Comparison of ENCODE assay signal across 11 cellular contexts in the genomic region with DNA sequence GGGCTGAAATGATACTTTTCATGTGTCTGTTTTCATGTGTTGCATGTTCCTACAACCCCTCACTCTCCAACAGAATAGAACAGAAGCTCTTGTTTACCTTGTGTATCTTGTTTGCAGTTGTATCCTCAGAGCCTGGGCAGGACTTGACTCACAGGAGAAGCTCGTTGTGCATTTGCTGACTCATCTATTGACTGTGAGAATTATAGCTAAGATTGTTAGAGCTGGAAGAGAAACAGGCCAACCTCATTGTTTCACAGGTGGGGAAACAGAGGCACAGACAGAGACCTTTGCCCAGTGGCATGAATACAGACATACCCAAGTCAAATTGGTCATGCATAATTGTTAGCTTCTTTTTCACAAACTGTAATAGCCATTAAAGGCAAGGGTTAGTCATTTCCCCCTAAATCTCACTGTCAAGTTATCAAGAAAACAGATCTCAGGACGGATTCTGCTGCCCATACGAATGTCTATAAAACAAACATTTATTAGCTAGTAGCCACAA. TPM values are rescaled to one million over a fixed set of nuclear protein-coding genes. Genes with fewer than 3 reads are reported as not detected.
DNase-seq lines count a peak whose midpoint lies in the region; ATAC-seq and TF ChIP-seq lines count a peak whose summit lies in the region.
"Had no signal": no experiment of that assay in that cellular context is flagged by ENCODE, and none has a peak within 500 bp of the region (broad histone marks: within the 10 kb centered on the region; RNA-seq: fewer than 3 reads in every experiment).

No MANE protein-coding gene starts in this region.

- no peaks in the 10 kb centered on the region for H3K36me3 Mint-ChIP-seq in activated CD8-positive, alpha-beta T cell treated with anti-CD3 and anti-CD28 coated beads for 36 hours (ENCODE audit: low read depth)

- peak; percentile 73 for DNase-seq in GM04504 (ENCODE audit: low read depth)
- peak; percentile 62 for DNase-seq in fibroblast of the aortic adventitia (ENCODE audit: low read depth)
- DNase-seq in NCI-H345 (lab: John Stamatoyannopoulos, UW): no peak
- no peak for DNase-seq in C1 segment of cervical spinal cord (lab: John Stamatoyannopoulos, UW)
- DNase-seq in posterior vena cava (ENCODE audit: low spot score): no peak
- no peak for DNase-seq in activated CD8-positive, alpha-beta T cell treated with anti-CD3 and anti-CD28 coated beads for 36 hours
- DNase-seq: activated effector memory CD4-positive, alpha-beta T cell treated with anti-CD3 and anti-CD28 coated beads, Interleukin-2, amount 50 U/mL, for 16 hours; erythroblast; NCI-H1930 had no signal

- H3K9me3 ChIP-seq in skeletal muscle satellite cell (replicated peaks; ENCODE audit: low read length): no peaks in the 10 kb centered on the region

- intact Hi-C loops in posterior vena cava (cut with DNase I): loop anchor here in 1 of 2 donors (5.0 kb wide), 1 partner anchor 56 kb away; no protein-coding TSS in a partner anchor
- intact Hi-C loops in activated CD8-positive, alpha-beta T cell treated with anti-CD3 and anti-CD28 coated beads for 36 hours (cut with micrococcal nuclease): no loop called here

- no peaks in the 10 kb centered on the region for H3K27me3 Mint-ChIP-seq in activated CD8-positive, alpha-beta T cell treated with anti-CD3 and anti-CD28 coated beads for 36 hours

- POLR2A ChIA-PET in activated CD8-positive, alpha-beta T cell treated with anti-CD3 and anti-CD28 coated beads for 36 hours (lab: Charles Lee): interaction anchor here (0.9 kb wide), 1 partner anchor 60 kb away, joined by 3 read pairs; no protein-coding TSS in a partner anchor

- peak overlapping the region; percentile 49 for H3K4me2 ChIP-seq in skeletal muscle satellite cell (ENCODE audit: low read length)

- H3K9ac ChIP-seq in skeletal muscle satellite cell (ENCODE audit: low read depth, low read length): peak overlapping the region; percentile 34

- peaks cover 40% of the 10 kb centered on the region for H3K4me1 ChIP-seq in skeletal muscle satellite cell (ENCODE audit: control insufficient read depth, insufficient read depth, low read length)

- no peak overlapping the region for H3K4me3 Mint-ChIP-seq in activated CD8-positive, alpha-beta T cell treated with anti-CD3 and anti-CD28 coated beads for 36 hours

- H3K9me3 Mint-ChIP-seq in activated CD8-positive, alpha-beta T cell treated with anti-CD3 and anti-CD28 coated beads for 36 hours: no peaks in the 10 kb centered on the region

- no peak overlapping the region for H3K27ac Mint-ChIP-seq in activated CD8-positive, alpha-beta T cell treated with anti-CD3 and anti-CD28 coated beads for 36 hours

- TF ChIP-seq CTCF in fibroblast of the aortic adventitia (IDR thresholded peaks at IDR 0.05; ENCODE audit: insufficient read depth, low read length): no peak
- no peak for TF ChIP-seq CTCF in activated CD8-positive, alpha-beta T cell treated with anti-CD3 and anti-CD28 coated beads for 36 hours (IDR thresholded peaks at IDR 0.05)

- H3K27me3 ChIP-seq in skeletal muscle satellite cell (ENCODE audit: control insufficient read depth, insufficient read depth, low read length): peaks cover under 1% of the 10 kb centered on the region

- ATAC-seq in SK-N-SH treated with all-trans-retinoic acid at 6 μM for 48 hours: peak; percentile 74
- no peak for ATAC-seq in activated CD8-positive, alpha-beta T cell treated with anti-CD3 and anti-CD28 coated beads for 36 hours

- peaks cover 4% of the 10 kb centered on the region for H3K4me1 Mint-ChIP-seq in activated CD8-positive, alpha-beta T cell treated with anti-CD3 and anti-CD28 coated beads for 36 hours (ENCODE audit: low read depth)

- CTCF ChIA-PET in activated CD8-positive, alpha-beta T cell treated with anti-CD3 and anti-CD28 coated beads for 36 hours (lab: Charles Lee): interaction anchor here (1.0 to 1.7 kb wide), 5 partner anchors 19 to 69 kb away, joined by 3 to 6 read pairs (median 4); no protein-coding TSS in a partner anchor

- H3K4me3 ChIP-seq in fibroblast of the aortic adventitia (ENCODE audit: low read depth, low read length) (no peak overlapping the region), skeletal muscle satellite cell (ENCODE audit: low read length) (no peak overlapping the region)

- H3K36me3 ChIP-seq in skeletal muscle satellite cell (ENCODE audit: insufficient read depth, low read length): no peaks in the 10 kb centered on the region

TF ChIP-seq in SK-N-SH treated with all-trans-retinoic acid at 6 μM for 48 hours, 23 proteins besides CTCF, POLR2A, EP300 and RAD21 (continues in another document):
- TF ChIP-seq CREB5 (CRISPR knock-in tag; IDR thresholded peaks at IDR 0.05; ENCODE audit: low read depth): no peak
- TF ChIP-seq ESRRG (CRISPR knock-in tag; IDR thresholded peaks at IDR 0.05): no peak
- TF ChIP-seq ZC3H10 (CRISPR knock-in tag; IDR thresholded peaks at IDR 0.05): no peak
- TF ChIP-seq ZNF565 (CRISPR knock-in tag; conservative IDR thresholded peaks at IDR 0.05; ENCODE audit: low read depth): no peak
- TF ChIP-seq PPARA (CRISPR knock-in tag; IDR thresholded peaks at IDR 0.05; ENCODE audit: borderline replicate concordance): no peak
- TF ChIP-seq ZNF8 (CRISPR knock-in tag; IDR thresholded peaks at IDR 0.05): no peak
- no peak for TF ChIP-seq CSRNP3 (CRISPR knock-in tag; IDR thresholded peaks at IDR 0.05)
- no peak for TF ChIP-seq SNAI2 (CRISPR knock-in tag; IDR thresholded peaks at IDR 0.05)
- no peak for TF ChIP-seq OSR1 (CRISPR knock-in tag; IDR thresholded peaks at IDR 0.05)
- TF ChIP-seq TCF4 (CRISPR knock-in tag; IDR thresholded peaks at IDR 0.05; ENCODE audit: borderline replicate concordance): no peak
- no peak for TF ChIP-seq CSDC2 (CRISPR knock-in tag; IDR thresholded peaks at IDR 0.05)
- TF ChIP-seq GLIS3 (CRISPR knock-in tag; IDR thresholded peaks at IDR 0.05): no peak
- TF ChIP-seq ZFP30 (CRISPR knock-in tag; IDR thresholded peaks at IDR 0.05): no peak
- TF ChIP-seq ARNTL (CRISPR knock-in tag; IDR thresholded peaks at IDR 0.05; ENCODE audit: borderline replicate concordance, low read depth): no peak
- no peak for TF ChIP-seq POU6F1 (CRISPR knock-in tag; IDR thresholded peaks at IDR 0.05; ENCODE audit: borderline replicate concordance, low read depth)

RNA-seq across cellular contexts. Expression of gene TSPAN15, which starts 4.6 kb away (rescaled TPM):
- total RNA-seq in fibroblast of the aortic adventitia (ENCODE audit: low replicate concordance) (0.27 and 1.2 TPM in 2 replicates), posterior vena cava (10 to 100 TPM; 44.6 to 45.6 TPM)
- 0.22 and 0.25 TPM in 2 replicates for total RNA-seq in skeletal muscle satellite cell (2012; rRNA removed)
- 1 to 10 TPM in 1 of 2 experiments, under 1 TPM in 1; 0.58 to 1.2 TPM for total RNA-seq in activated CD8-positive, alpha-beta T cell treated with anti-CD3 and anti-CD28 coated beads for 36 hours

RNA-seq across cellular contexts. Expression of gene TACR2, which starts 30.0 kb away (rescaled TPM):
- total RNA-seq in fibroblast of the aortic adventitia (ENCODE audit: low replicate concordance) (0.18 TPM in 1 of 2 replicates, not detected in the other), posterior vena cava (1 to 10 TPM in 1 of 2 donors, under 1 TPM in 1; 0.71 to 3.0 TPM)
- total RNA-seq in skeletal muscle satellite cell (2012; rRNA removed): 0.44 TPM in 1 of 2 replicates, not detected in the other
- total RNA-seq in activated CD8-positive, alpha-beta T cell treated with anti-CD3 and anti-CD28 coated beads for 36 hours: not detected

Comparison
In these comparisons a context has a peak if more than half of its experiments do, and no peak if none do; other contexts are left out.
1. DNase-seq: peak in GM04504 (single experiment) and fibroblast of the aortic adventitia (single experiment); none in NCI-H345 (single experiment), C1 segment of cervical spinal cord (0 of 14), posterior vena cava (single experiment) and activated CD8-positive, alpha-beta T cell treated with anti-CD3 and anti-CD28 coated beads for 36 hours (single experiment).
2. RNA of gene TSPAN15, which starts 4.6 kb away (total RNA-seq): 44.6 to 45.6 TPM in posterior vena cava; 0.58 to 1.2 TPM in activated CD8-positive, alpha-beta T cell treated with anti-CD3 and anti-CD28 coated beads for 36 hours and 0.27 to 1.2 TPM in fibroblast of the aortic adventitia; every median in the first group is over 10 times any median in the second.